In genomic region chr6:32181890-32182529, GRCh38 we compare ENCODE assay signal across 11 cellular contexts. TPM values are rescaled to one million over a fixed set of nuclear protein-coding genes. Genes with fewer than 3 reads are reported as not detected.
DNase-seq lines count a peak whose midpoint lies in the region; TF ChIP-seq lines count a peak whose summit lies in the region.
"Had no signal": no experiment of that assay in that cellular context is flagged by ENCODE, and none has a peak within 500 bp of the region (broad histone marks: within the 10 kb centered on the region; RNA-seq: fewer than 3 reads in every experiment).

No MANE protein-coding gene starts in this region.

- no peaks in the 10 kb centered on the region for H3K9me3 Mint-ChIP-seq in activated CD4-positive, alpha-beta T cell treated with anti-CD3 and anti-CD28 coated beads, Interleukin-2, amount 10 ng/mL, durations not matched to agents 7 days and 5 days
- H3K9me3 Mint-ChIP-seq: GM23338, nephron, type B pancreatic cell had no signal

- H3K27ac Mint-ChIP-seq in activated CD4-positive, alpha-beta T cell treated with anti-CD3 and anti-CD28 coated beads, Interleukin-2, amount 10 ng/mL, durations not matched to agents 7 days and 5 days: peak overlapping the region; percentile 26
- H3K27ac Mint-ChIP-seq: GM23338, type B pancreatic cell had no signal

- TF ChIP-seq POLR2A in sigmoid colon (IDR thresholded peaks at IDR 0.05): no peak

- POLR2A ChIA-PET in activated CD4-positive, alpha-beta T cell treated with anti-CD3 and anti-CD28 coated beads, Interleukin-2, amount 10 ng/mL, durations not matched to agents 7 days and 5 days (lab: Charles Lee): no interaction called here

- H3K9me3 ChIP-seq in ascending aorta: no peaks in the 10 kb centered on the region
- no peaks in the 10 kb centered on the region for H3K9me3 ChIP-seq in sigmoid colon

- no peak for DNase-seq in activated CD4-positive, alpha-beta T cell treated with anti-CD3 and anti-CD28 coated beads, Interleukin-2, amount 10 ng/mL, durations not matched to agents 7 days and 5 days
- DNase-seq in activated CD4-positive, alpha-beta T cell treated with anti-CD3 and anti-CD28 coated beads, Interleukin-2, amount 50 U/mL, for 4 hours: no peak
- no peak for DNase-seq in ascending aorta (ENCODE audit: low spot score in 2 of 2)
- DNase-seq in sigmoid colon: no peak
- DNase-seq in NCI-H2171 (lab: John Stamatoyannopoulos, UW): no peak
- DNase-seq in T-helper 1 cell: no peak
- DNase-seq: amniotic stem cell, dorsolateral prefrontal cortex had no signal

- H3K36me3 ChIP-seq in ascending aorta: peaks cover 34 to 36% of the 10 kb centered on the region in 2 donors
- H3K36me3 ChIP-seq in sigmoid colon: peaks cover 13 to 54% (median 18%) of the 10 kb centered on the region in 4 donors

- 61 to 89% methylated on average over 10 of the region's 10 CpGs for WGBS in sigmoid colon, 2 donors

- H3K4me1 ChIP-seq in ascending aorta: peaks cover 3 to 15% of the 10 kb centered on the region in 2 donors
- peaks cover 0 to 62% (median 39%) of the 10 kb centered on the region in 4 donors for H3K4me1 ChIP-seq in sigmoid colon

- intact Hi-C loops in ascending aorta (cut with DNase I): loop anchor here (10.0 kb wide), 1 partner anchor 637 kb away; the partner anchor contains the start of genes ATP6V1G2, DDX39B and NFKBIL1
- intact Hi-C loops in sigmoid colon (cut with DNase I): no loop called here

- H3K27me3 Mint-ChIP-seq in activated CD4-positive, alpha-beta T cell treated with anti-CD3 and anti-CD28 coated beads, Interleukin-2, amount 10 ng/mL, durations not matched to agents 7 days and 5 days: no peaks in the 10 kb centered on the region
- H3K27me3 Mint-ChIP-seq: type B pancreatic cell had no signal

- H3K27me3 ChIP-seq in ascending aorta: no peaks in the 10 kb centered on the region
- no peaks in the 10 kb centered on the region for H3K27me3 ChIP-seq in sigmoid colon
- H3K27me3 ChIP-seq: dorsolateral prefrontal cortex had no signal

- H3K4me3 Mint-ChIP-seq in activated CD4-positive, alpha-beta T cell treated with anti-CD3 and anti-CD28 coated beads, Interleukin-2, amount 10 ng/mL, durations not matched to agents 7 days and 5 days: no peak overlapping the region

- H3K4me3 ChIP-seq in ascending aorta (no peak overlapping the region), sigmoid colon (no peak overlapping the region)
- H3K4me3 ChIP-seq: dorsolateral prefrontal cortex, GM23338 had no signal

- H3K27ac ChIP-seq in ascending aorta (peak overlapping the region; percentile 22 to 27), sigmoid colon (peak overlapping the region; percentile 19 to 99 (median 88))

- peaks cover 55% of the 10 kb centered on the region for H3K4me1 Mint-ChIP-seq in activated CD4-positive, alpha-beta T cell treated with anti-CD3 and anti-CD28 coated beads, Interleukin-2, amount 10 ng/mL, durations not matched to agents 7 days and 5 days

- TF ChIP-seq EP300 in sigmoid colon (IDR thresholded peaks at IDR 0.05): no peak

- TF ChIP-seq CTCF in ascending aorta (IDR thresholded peaks at IDR 0.05) (no peak), sigmoid colon (IDR thresholded peaks at IDR 0.05) (no peak)

- CTCF ChIA-PET in activated CD4-positive, alpha-beta T cell treated with anti-CD3 and anti-CD28 coated beads, Interleukin-2, amount 10 ng/mL, durations not matched to agents 7 days and 5 days (lab: Charles Lee): interaction anchor here (1.8 to 2.3 kb wide), 2 partner anchors 8 to 13 kb away, joined by 6 to 8 read pairs; partner anchors contain the start of gene PBX2

- H3K36me3 Mint-ChIP-seq in activated CD4-positive, alpha-beta T cell treated with anti-CD3 and anti-CD28 coated beads, Interleukin-2, amount 10 ng/mL, durations not matched to agents 7 days and 5 days (ENCODE audit: low read depth): peaks cover 47% of the 10 kb centered on the region

RNA-seq across cellular contexts. Expression of gene AGER, which starts 2.0 kb away (rescaled TPM):
- total RNA-seq in activated CD4-positive, alpha-beta T cell treated with anti-CD3 and anti-CD28 coated beads, Interleukin-2, amount 10 ng/mL, durations not matched to agents 7 days and 5 days: 10 to 100 TPM; 45.4 to 47.1 TPM
- total RNA-seq in ascending aorta (6.1 TPM), sigmoid colon (1 to 10 TPM; 1.9 to 8.9 (median 5.3) TPM)
- polyA plus RNA-seq in sigmoid colon: 10 to 100 TPM in 1 of 3 donors, 1 to 10 TPM in 1, not detected in 1; 2.4 to 10.6 TPM

RNA-seq across cellular contexts. Expression of gene RNF5, which starts 3.8 kb away (rescaled TPM):
- 10 to 100 TPM; 39.8 to 49.7 TPM for total RNA-seq in activated CD4-positive, alpha-beta T cell treated with anti-CD3 and anti-CD28 coated beads, Interleukin-2, amount 10 ng/mL, durations not matched to agents 7 days and 5 days
- total RNA-seq in ascending aorta (73.0 TPM), sigmoid colon (100 to 1,000 TPM in 2 of 4 donors, 10 to 100 TPM in 2; 61.5 to 118 (median 95.1) TPM)
- polyA plus RNA-seq in sigmoid colon: 100 to 1,000 TPM in 2 of 3 donors, 10 to 100 TPM in 1; 95.2 to 220 (median 189) TPM

RNA-seq across cellular contexts. Expression of gene AGPAT1, which starts 6.1 kb away (rescaled TPM):
- total RNA-seq in activated CD4-positive, alpha-beta T cell treated with anti-CD3 and anti-CD28 coated beads, Interleukin-2, amount 10 ng/mL, durations not matched to agents 7 days and 5 days: 10 to 100 TPM; 47.3 to 52.0 TPM
- total RNA-seq in ascending aorta (136 TPM), sigmoid colon (10 to 100 TPM; 32.4 to 45.7 (median 36.5) TPM)
- polyA plus RNA-seq in sigmoid colon: 10 to 100 TPM; 36.6 to 54.2 (median 37.9) TPM

RNA-seq across cellular contexts. Expression of gene PBX2, which starts 8.0 kb away (rescaled TPM):
- 10 to 100 TPM; 98.2 to 98.4 TPM for total RNA-seq in activated CD4-positive, alpha-beta T cell treated with anti-CD3 and anti-CD28 coated beads, Interleukin-2, amount 10 ng/mL, durations not matched to agents 7 days and 5 days
- total RNA-seq in ascending aorta: 18.1 TPM
- total RNA-seq in sigmoid colon: 10 to 100 TPM; 53.6 to 67.7 (median 57.0) TPM
- 10 to 100 TPM; 16.6 to 55.2 (median 19.8) TPM for polyA plus RNA-seq in sigmoid colon

RNA-seq across cellular contexts. Expression of gene GPSM3, which starts 10.4 kb away (rescaled TPM):
- total RNA-seq in activated CD4-positive, alpha-beta T cell treated with anti-CD3 and anti-CD28 coated beads, Interleukin-2, amount 10 ng/mL, durations not matched to agents 7 days and 5 days: 100 to 1,000 TPM; 274 to 282 TPM
- total RNA-seq in ascending aorta (19.4 TPM), sigmoid colon (10 to 100 TPM in 3 of 4 donors, 1 to 10 TPM in 1; 5.0 to 13.3 (median 10.4) TPM)
- polyA plus RNA-seq in sigmoid colon: 10 to 100 TPM; 15.5 to 56.2 (median 15.6) TPM
